2 cellular contexts compared by ENCODE assay signal in the genomic region with DNA sequence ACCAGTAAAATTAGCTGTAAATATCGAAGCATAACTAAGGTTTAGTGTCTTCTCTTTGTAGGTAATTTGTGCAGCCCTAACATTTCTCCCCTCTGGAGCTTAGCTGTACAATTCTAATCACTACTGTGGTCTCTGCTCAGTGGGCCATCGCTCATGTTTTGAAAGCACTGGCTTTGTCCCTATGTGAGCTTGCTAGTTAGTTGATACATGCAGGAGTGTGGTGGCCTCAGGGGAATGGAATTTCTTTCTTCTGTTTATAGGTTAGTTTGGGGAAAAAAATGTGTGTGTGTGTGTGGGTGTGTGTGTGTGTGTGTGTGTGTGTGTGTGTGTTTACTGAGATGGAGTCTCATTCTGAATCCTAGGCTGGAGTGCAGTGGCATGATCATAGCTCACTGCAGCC.
TF ChIP-seq lines count a peak whose summit lies in the region.

No MANE protein-coding gene starts in this region.

TF ChIP-seq in HEK293, 187 proteins besides CTCF, POLR2A, EP300 and RAD21 (continued from another document):
- TF ChIP-seq, protein P1, sequence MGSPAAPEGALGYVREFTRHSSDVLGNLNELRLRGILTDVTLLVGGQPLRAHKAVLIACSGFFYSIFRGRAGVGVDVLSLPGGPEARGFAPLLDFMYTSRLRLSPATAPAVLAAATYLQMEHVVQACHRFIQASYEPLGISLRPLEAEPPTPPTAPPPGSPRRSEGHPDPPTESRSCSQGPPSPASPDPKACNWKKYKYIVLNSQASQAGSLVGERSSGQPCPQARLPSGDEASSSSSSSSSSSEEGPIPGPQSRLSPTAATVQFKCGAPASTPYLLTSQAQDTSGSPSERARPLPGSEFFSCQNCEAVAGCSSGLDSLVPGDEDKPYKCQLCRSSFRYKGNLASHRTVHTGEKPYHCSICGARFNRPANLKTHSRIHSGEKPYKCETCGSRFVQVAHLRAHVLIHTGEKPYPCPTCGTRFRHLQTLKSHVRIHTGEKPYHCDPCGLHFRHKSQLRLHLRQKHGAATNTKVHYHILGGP (tag by site-specific recombination; IDR thresholded peaks at IDR 0.05), result no peak
TF ChIP-seq in HEK293: peak in this region for 2.

TF ChIP-seq in SK-N-SH treated with all-trans-retinoic acid at 6 μM for 48 hours, 23 proteins besides CTCF, POLR2A, EP300 and RAD21 (continued from another document):
- no peak for TF ChIP-seq ZNF565 (CRISPR knock-in tag; conservative IDR thresholded peaks at IDR 0.05; ENCODE audit: low read depth)
- no peak for TF ChIP-seq CSDC2 (CRISPR knock-in tag; IDR thresholded peaks at IDR 0.05)
- TF ChIP-seq, protein P2, sequence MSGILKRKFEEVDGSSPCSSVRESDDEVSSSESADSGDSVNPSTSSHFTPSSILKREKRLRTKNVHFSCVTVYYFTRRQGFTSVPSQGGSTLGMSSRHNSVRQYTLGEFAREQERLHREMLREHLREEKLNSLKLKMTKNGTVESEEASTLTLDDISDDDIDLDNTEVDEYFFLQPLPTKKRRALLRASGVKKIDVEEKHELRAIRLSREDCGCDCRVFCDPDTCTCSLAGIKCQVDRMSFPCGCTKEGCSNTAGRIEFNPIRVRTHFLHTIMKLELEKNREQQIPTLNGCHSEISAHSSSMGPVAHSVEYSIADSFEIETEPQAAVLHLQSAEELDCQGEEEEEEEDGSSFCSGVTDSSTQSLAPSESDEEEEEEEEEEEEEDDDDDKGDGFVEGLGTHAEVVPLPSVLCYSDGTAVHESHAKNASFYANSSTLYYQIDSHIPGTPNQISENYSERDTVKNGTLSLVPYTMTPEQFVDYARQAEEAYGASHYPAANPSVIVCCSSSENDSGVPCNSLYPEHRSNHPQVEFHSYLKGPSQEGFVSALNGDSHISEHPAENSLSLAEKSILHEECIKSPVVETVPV (CRISPR knock-in tag; IDR thresholded peaks at IDR 0.05), result no peak
- TF ChIP-seq TCF4 (CRISPR knock-in tag; IDR thresholded peaks at IDR 0.05; ENCODE audit: borderline replicate concordance), result no peak
- no peak for TF ChIP-seq ARNTL (CRISPR knock-in tag; IDR thresholded peaks at IDR 0.05; ENCODE audit: borderline replicate concordance, low read depth)
